Comparison of ENCODE assay signal across 1 cellular context in genomic region chr19:35746087-35746462, GRCh38.
TF ChIP-seq lines count a peak whose summit lies in the region.

No MANE protein-coding gene starts in this region.

TF ChIP-seq in K562, 482 proteins besides CTCF, POLR2A, EP300 and RAD21:
- no peak for TF ChIP-seq ZFX (CRISPR knock-in tag; IDR thresholded peaks at IDR 0.05)
TF ChIP-seq in K562: peak in this region for 0.
